ENCODE assay signal across 20 cellular contexts in the genomic region with DNA sequence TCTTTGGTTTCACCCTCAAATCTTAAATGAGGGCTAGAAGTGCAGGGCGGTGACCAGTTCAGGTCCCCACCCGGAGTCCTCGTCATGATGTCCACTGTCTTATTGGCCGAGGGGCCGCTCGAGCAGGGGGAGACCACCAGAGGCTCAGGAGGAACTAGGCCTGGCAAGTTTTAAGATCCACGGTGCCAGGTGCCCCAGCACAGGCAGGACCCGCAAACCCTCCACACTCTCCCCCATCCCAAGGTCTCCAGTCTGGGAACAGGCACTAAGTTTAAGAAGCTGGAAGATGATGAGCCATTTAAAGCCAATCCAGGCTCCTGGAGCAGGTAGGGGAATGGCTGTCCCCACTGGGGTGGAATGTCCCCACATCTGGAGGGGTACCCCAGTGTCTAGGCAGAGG. TPM values are rescaled to one million over a fixed set of nuclear protein-coding genes. Genes with fewer than 3 reads are reported as not detected.
DNase-seq lines count a peak whose midpoint lies in the region; ATAC-seq and TF ChIP-seq lines count a peak whose summit lies in the region.
"Had no signal": no experiment of that assay in that cellular context is flagged by ENCODE, and none has a peak within 500 bp of the region (broad histone marks: within the 10 kb centered on the region; RNA-seq: fewer than 3 reads in every experiment).

No MANE protein-coding gene starts in this region.

- no peak for TF ChIP-seq CTCF in CD4-positive, alpha-beta T cell (IDR thresholded peaks at IDR 0.05)
- TF ChIP-seq CTCF in RWPE1 (conservative IDR thresholded peaks at IDR 0.05; ENCODE audit: low read depth) = no peak
- TF ChIP-seq CTCF in gastrocnemius medialis (IDR thresholded peaks at IDR 0.05 in 4 of 5, conservative IDR thresholded peaks at IDR 0.05 in 1 of 5) = no peak

- H2AK5ac ChIP-seq in neuronal stem cell (ENCODE audit: low read depth, low read length) = peak overlapping the region; percentile 77

- H3K27me3 ChIP-seq in CD4-positive, alpha-beta T cell (ENCODE audit: control insufficient read depth, insufficient read depth, low read length) = peaks cover 87% of the 10 kb centered on the region
- H3K27me3 ChIP-seq in neuronal stem cell (ENCODE audit: control insufficient read depth in 3 of 3, insufficient read depth in 3 of 3, low read depth in 1 of 3, low read length in 3 of 3) (peaks cover 19 to 99% (median 67%) of the 10 kb centered on the region in 3 experiments), gastrocnemius medialis (peaks cover 65 to 78% (median 72%) of the 10 kb centered on the region in 3 donors)

- H3K27ac Mint-ChIP-seq in CD4-positive, alpha-beta T cell = no peak overlapping the region
- H3K27ac Mint-ChIP-seq: CD4-positive, alpha-beta memory T cell; HFFc6 had no signal

- no peak for ATAC-seq in CD4-positive, alpha-beta T cell (ENCODE audit: poor library complexity)
- ATAC-seq in GM21786 (IDR thresholded peaks at IDR 0.05; ENCODE audit: unreplicated experiment) (no peak), gastrocnemius medialis (no peak)

- H2BK120ac ChIP-seq in neuronal stem cell (ENCODE audit: low read depth, low read length) = no peak overlapping the region

- no peak overlapping the region for H4K91ac ChIP-seq in neuronal stem cell (ENCODE audit: low read depth, low read length, poor library complexity)

- H3K4me3 ChIP-seq in neuronal stem cell (ENCODE audit: low read length in 2 of 2) (no peak overlapping the region), gastrocnemius medialis (no peak overlapping the region)
- H3K4me3 ChIP-seq: PC-9 had no signal

- peak; percentile 1 for DNase-seq in AG08396 (ENCODE audit: low spot score)
- DNase-seq in CD4-positive, alpha-beta T cell = no peak
- no peak for DNase-seq in RWPE1 (ENCODE audit: low spot score)
- no peak for DNase-seq in neuronal stem cell (ENCODE audit: low spot score)
- DNase-seq in gastrocnemius medialis = no peak
- DNase-seq in NCI-H2227 (lab: John Stamatoyannopoulos, UW; ENCODE audit: unreplicated experiment) = no peak
- DNase-seq: CD4-positive, alpha-beta memory T cell; DMS153; HFFc6; KG1; NCI-H1092; NCI-H1436; NCI-H187 treated with DMSO at 0.1 percent for 48 hours; NCI-H2107; NCI-H510A; PC-9; RPMI8226; SIG-M5 had no signal

- no peak overlapping the region for H3K9ac ChIP-seq in neuronal stem cell (ENCODE audit: low read depth, low read length, poor library complexity)

- no peak overlapping the region for H3K18ac ChIP-seq in neuronal stem cell (ENCODE audit: low read length)

- no peak for TF ChIP-seq POLR2A in gastrocnemius medialis (IDR thresholded peaks at IDR 0.05)

- no peak overlapping the region for H4K8ac ChIP-seq in neuronal stem cell (ENCODE audit: low read depth, low read length)

- H3K4me1 ChIP-seq in neuronal stem cell (ENCODE audit: control insufficient read depth in 2 of 2, insufficient read depth in 1 of 2, low read depth in 1 of 2, low read length in 2 of 2) (peaks cover 6 to 23% of the 10 kb centered on the region in 2 donors), gastrocnemius medialis (peaks cover 0 to 12% of the 10 kb centered on the region in 2 donors)

- H3K79me1 ChIP-seq in neuronal stem cell (ENCODE audit: low read depth, low read length) = no peaks in the 10 kb centered on the region

- no peak overlapping the region for H2BK12ac ChIP-seq in neuronal stem cell (ENCODE audit: low read length)

- H2AFZ ChIP-seq in neuronal stem cell (ENCODE audit: low read length) = no peak overlapping the region
- H2AFZ ChIP-seq: PC-9 had no signal

- peaks cover 27% of the 10 kb centered on the region for H3K4me1 Mint-ChIP-seq in CD4-positive, alpha-beta T cell (ENCODE audit: low read depth)

- H3K27ac ChIP-seq in CD4-positive, alpha-beta T cell (ENCODE audit: low read depth, low read length) = no peak overlapping the region
- H3K27ac ChIP-seq in RWPE1 = peak overlapping the region; percentile 90
- H3K27ac ChIP-seq in neuronal stem cell (replicated peaks; ENCODE audit: low read length) = no peak overlapping the region
- H3K27ac ChIP-seq in gastrocnemius medialis = no peak overlapping the region
- H3K27ac ChIP-seq: PC-9 had no signal

- H3K4ac ChIP-seq in neuronal stem cell (ENCODE audit: low read length) = no peak overlapping the region

- H3K4me2 ChIP-seq in neuronal stem cell (ENCODE audit: insufficient read depth, low read length, poor library complexity, severe bottlenecking) = no peak overlapping the region
- H3K4me2 ChIP-seq: PC-9 had no signal

- WGBS in neuronal stem cell (ENCODE audit: extremely low coverage in 2 of 2, insufficient read length in 2 of 2, insufficient replicate concordance in 1 of 2), 2 donors = no CpG with 5 or more reads among the region's 8 CpGs

- peak overlapping the region; percentile 34 for H3K4me3 Mint-ChIP-seq in CD4-positive, alpha-beta T cell
- H3K4me3 Mint-ChIP-seq: HFFc6 had no signal

- peak overlapping the region; percentile 34 for H3K23ac ChIP-seq in neuronal stem cell (ENCODE audit: low read depth, low read length, poor library complexity)

- no peak overlapping the region for H3K14ac ChIP-seq in neuronal stem cell (ENCODE audit: low read length)

- in situ Hi-C loops in gastrocnemius medialis (cut with MboI; ENCODE audit: low sequenced_read_pairs in 4 of 4) = loop anchor here (10.0 to 25.0 kb wide), 4 partner anchors 116 to 429 kb away; no protein-coding TSS in a partner anchor

- no peak overlapping the region for H2BK5ac ChIP-seq in neuronal stem cell (ENCODE audit: low read length)

- H3K27me3 Mint-ChIP-seq in CD4-positive, alpha-beta T cell = peaks cover 90% of the 10 kb centered on the region

- CTCF ChIA-PET in CD4-positive, alpha-beta T cell (lab: Charles Lee) = no interaction called here
- CTCF ChIA-PET in RWPE1 (lab: Yijun Ruan, JAX) = interaction anchor here (1.7 kb wide), 1 partner anchor 38 kb away, joined by 14 read pairs; no protein-coding TSS in a partner anchor

- POLR2A ChIA-PET in CD4-positive, alpha-beta T cell (lab: Charles Lee) = no interaction called here
- POLR2A ChIA-PET in RWPE1 (lab: Yijun Ruan, JAX; ENCODE audit: low non-redundant PET) = no interaction called here

- no peaks in the 10 kb centered on the region for H3K9me3 ChIP-seq in CD4-positive, alpha-beta T cell (ENCODE audit: control insufficient read depth, low read length)
- peaks cover 8 to 11% of the 10 kb centered on the region in 2 donors for H3K9me3 ChIP-seq in neuronal stem cell (replicated peaks in 1 of 2; ENCODE audit: control insufficient read depth in 2 of 2, insufficient read depth in 1 of 2, low read depth in 1 of 2, low read length in 2 of 2)
- no peaks in the 10 kb centered on the region for H3K9me3 ChIP-seq in gastrocnemius medialis

- intact Hi-C loops in CD4-positive, alpha-beta T cell (cut with DNase I, micrococcal nuclease) = loop anchor here (10.0 kb wide), 2 partner anchors 286 to 296 kb away; a partner anchor contains a TSS
- intact Hi-C loops in gastrocnemius medialis (cut with DNase I; ENCODE audit: low total_unique reads) = no loop called here

- H3K36me3 ChIP-seq in neuronal stem cell (replicated peaks in 1 of 2; ENCODE audit: control insufficient read depth in 2 of 2, insufficient read depth in 2 of 2, low read length in 2 of 2) = no peaks in the 10 kb centered on the region
- no peaks in the 10 kb centered on the region for H3K36me3 ChIP-seq in gastrocnemius medialis

- peak overlapping the region; percentile 49 for H2BK15ac ChIP-seq in neuronal stem cell (ENCODE audit: low read length)

- H3K36me3 Mint-ChIP-seq in CD4-positive, alpha-beta T cell (ENCODE audit: low read depth) = no peaks in the 10 kb centered on the region
- H3K36me3 Mint-ChIP-seq: CD4-positive, alpha-beta memory T cell had no signal

- H3K9me3 Mint-ChIP-seq in CD4-positive, alpha-beta T cell = no peaks in the 10 kb centered on the region
- H3K9me3 Mint-ChIP-seq: HFFc6 had no signal

RNA-seq across cellular contexts. Expression of a gene that starts 4.1 kb away (rescaled TPM):
- not detected for total RNA-seq in CD4-positive, alpha-beta T cell
- polyA plus RNA-seq in neuronal stem cell (2013, experiment 1 of 2) = 1.2 TPM
- polyA plus RNA-seq in neuronal stem cell (2013, experiment 2 of 2) = 1.1 TPM
- total RNA-seq in gastrocnemius medialis = not detected
- total RNA-seq: A673; CD4-positive, alpha-beta memory T cell; HFFc6 had no signal
- polyA plus RNA-seq: CD4-positive, alpha-beta memory T cell had no signal

RNA-seq across cellular contexts. Expression of a gene that starts 21.9 kb away (rescaled TPM):
- under 1 TPM; 0.59 to 0.85 TPM for total RNA-seq in CD4-positive, alpha-beta T cell
- 0.45 TPM for polyA plus RNA-seq in neuronal stem cell (2013, experiment 1 of 2)
- 0.61 TPM for polyA plus RNA-seq in neuronal stem cell (2013, experiment 2 of 2)
- not detected for total RNA-seq in gastrocnemius medialis
- total RNA-seq: HFFc6 had no signal
